29 cellular contexts compared by ENCODE assay signal in genomic region chr13:89701913-89702312, GRCh38.
"Had no signal": no experiment of that assay in that cellular context is flagged by ENCODE, and none has a peak within 500 bp of the region (broad histone marks: within the 10 kb centered on the region; RNA-seq: fewer than 3 reads in every experiment).

No MANE protein-coding gene starts in this region.

- H3K4me1 ChIP-seq: body of pancreas, breast epithelium had no signal

- H3K4me3 ChIP-seq: body of pancreas, breast epithelium had no signal

- H3K36me3 ChIP-seq: brain microvascular endothelial cell, breast epithelium had no signal

- H3K27me3 ChIP-seq: body of pancreas, brain microvascular endothelial cell, breast epithelium had no signal

- DNase-seq: activated B cell treated with CpG ODN at 0.5 μM for 24 hours; activated CD4-positive, alpha-beta memory T cell treated with anti-CD3 and anti-CD28 coated beads, Interleukin-2, amount 10 ng/mL, durations not matched to agents 7 days and 5 days; activated CD4-positive, alpha-beta T cell treated with anti-CD3 and anti-CD28 coated beads for 1 hour; activated CD4-positive, alpha-beta T cell treated with anti-CD3 and anti-CD28 coated beads for 36 hours; activated CD4-positive, alpha-beta T cell treated with anti-CD3 and anti-CD28 coated beads for 48 hours; activated CD4-positive, alpha-beta T cell treated with anti-CD3 and anti-CD28 coated beads, Interleukin-2, amount 10 ng/mL, durations not matched to agents 7 days and 5 days; activated CD4-positive, alpha-beta T cell treated with anti-CD3 and anti-CD28 coated beads, Interleukin-2, amount 50 U/mL, for 48 hours; activated CD8-positive, alpha-beta memory T cell treated with anti-CD3 and anti-CD28 coated beads for 24 hours; activated CD8-positive, alpha-beta memory T cell treated with anti-CD3 and anti-CD28 coated beads, Interleukin-2, amount 10 ng/mL, durations not matched to agents 7 days and 5 days; activated CD8-positive, alpha-beta memory T cell treated with anti-CD3 and anti-CD28 coated beads, Interleukin-2, amount 50 U/mL, for 48 hours; activated CD8-positive, alpha-beta T cell treated with anti-CD3 and anti-CD28 coated beads, Interleukin-2, amount 10 ng/mL, durations not matched to agents 7 days and 5 days; activated effector memory CD4-positive, alpha-beta T cell treated with Interleukin-2 at 50 U/mL for 16 hours; activated gamma-delta T cell; activated naive CD4-positive, alpha-beta T cell treated with anti-CD3 and anti-CD28 coated beads, Interleukin-2, amount 10 ng/mL, durations not matched to agents 7 days and 5 days; activated naive CD4-positive, alpha-beta T cell treated with Interleukin-2 at 50 U/mL for 16 hours; activated naive CD8-positive, alpha-beta T cell treated with anti-CD3 and anti-CD28 coated beads, Interleukin-2, amount 10 ng/mL, durations not matched to agents 7 days and 5 days; activated naive CD8-positive, alpha-beta T cell treated with anti-CD3 and anti-CD28 coated beads, Interleukin-2, amount 50 U/mL, for 24 hours; activated T-cell treated with anti-CD3 and anti-CD28 coated beads, Interleukin-2, amount 50 U/mL, for 24 hours; activated T-cell treated with anti-CD3 and anti-CD28 coated beads, Interleukin-2, amount 50 U/mL, for 48 hours; amniotic stem cell; aorta; body of pancreas; brain microvascular endothelial cell; central memory CD4-positive, alpha-beta T cell; T-helper 1 cell; T-helper 2 cell; T-helper 9 cell had no signal

- H3K9me3 ChIP-seq: body of pancreas, breast epithelium had no signal

- ATAC-seq: activated CD4-positive, alpha-beta T cell treated with anti-CD3 and anti-CD28 coated beads for 36 hours; activated CD8-positive, alpha-beta memory T cell treated with anti-CD3 and anti-CD28 coated beads, Interleukin-2, amount 10 ng/mL, durations not matched to agents 7 days and 5 days; activated CD8-positive, alpha-beta T cell treated with anti-CD3 and anti-CD28 coated beads, Interleukin-2, amount 10 ng/mL, durations not matched to agents 7 days and 5 days; activated naive CD8-positive, alpha-beta T cell treated with anti-CD3 and anti-CD28 coated beads, Interleukin-2, amount 50 U/mL, for 24 hours; body of pancreas had no signal

- H3K27ac ChIP-seq: body of pancreas, brain microvascular endothelial cell, breast epithelium, VCaP had no signal
